8 cellular contexts compared by ENCODE assay signal in genomic region chr4:107930821-107931774, GRCh38. TPM values are rescaled to one million over a fixed set of nuclear protein-coding genes. Genes with fewer than 3 reads are reported as not detected.
DNase-seq lines count a peak whose midpoint lies in the region; ATAC-seq, FAIRE-seq and TF ChIP-seq lines count a peak whose summit lies in the region.

Gene CYP2U1 (plus strand): TSS chr4:107931549. CDS start chr4:107931644, 95 bp downstream.

- no peaks in the 10 kb centered on the region for H3K9me1 ChIP-seq in endothelial cell of umbilical vein (replicated peaks; ENCODE audit: control insufficient read depth, extremely low read depth, insufficient read depth, low read length)

- no peaks in the 10 kb centered on the region for H3K9me3 Mint-ChIP-seq in CD4-positive, CD25-positive, alpha-beta regulatory T cell

- H3K4me1 Mint-ChIP-seq in CD4-positive, CD25-positive, alpha-beta regulatory T cell = peaks cover 17 to 31% (median 21%) of the 10 kb centered on the region in 4 donors

- H3K4me3 ChIP-seq in CD4-positive, CD25-positive, alpha-beta regulatory T cell (ENCODE audit: low read depth, low read length) = peak within 1 kb of the TSS; percentile 86
- H3K4me3 ChIP-seq in NT2/D1 (ENCODE audit: insufficient read length, low read depth) = peak within 1 kb of the TSS; percentile 84
- H3K4me3 ChIP-seq in endothelial cell of umbilical vein (replicated peaks in 1 of 3; ENCODE audit: insufficient read depth in 1 of 3, low read depth in 1 of 3, low read length in 3 of 3) = peak within 1 kb of the TSS; percentile 22 to 76 (median 73)
- H3K4me3 ChIP-seq in mucosa of descending colon = peak within 1 kb of the TSS; percentile 56

- TF ChIP-seq POLR2A in endothelial cell of umbilical vein (IDR thresholded peaks at IDR 0.05; ENCODE audit: low read depth, low read length) = no peak

- peak within 1 kb of the TSS; percentile 49 to 90 (median 87) for H3K27ac Mint-ChIP-seq in CD4-positive, CD25-positive, alpha-beta regulatory T cell

- no peaks in the 10 kb centered on the region for H4K20me1 ChIP-seq in endothelial cell of umbilical vein (replicated peaks; ENCODE audit: control insufficient read depth, extremely low read depth, insufficient read depth, low read length)

- peak; percentile 76 to 83 (median 79) for DNase-seq in CD4-positive, CD25-positive, alpha-beta regulatory T cell
- DNase-seq in NT2/D1 (ENCODE audit: low read depth, low spot score) (peak; percentile 60), endothelial cell of umbilical vein (ENCODE audit: low read depth, low spot score) (peak; percentile 87), mucosa of descending colon (peak; percentile 85 to 90 (median 89))
- DNase-seq in activated CD8-positive, alpha-beta memory T cell treated with anti-CD3 and anti-CD28 coated beads, Interleukin-2, amount 50 U/mL, for 48 hours = peak; percentile 85
- peak; percentile 51 to 68 for DNase-seq in stimulated activated CD8-positive, alpha-beta memory T cell treated with anti-CD3 and anti-CD28 coated beads, Interleukin-4, amount 100 ng/mL, for 1 hour (ENCODE audit: low read depth in 2 of 2, low spot score in 1 of 2)

- H3K27ac ChIP-seq in CD4-positive, CD25-positive, alpha-beta regulatory T cell (ENCODE audit: insufficient read depth, low read length, poor library complexity, severe bottlenecking) = peak within 1 kb of the TSS; percentile 3
- H3K27ac ChIP-seq in endothelial cell of umbilical vein (ENCODE audit: insufficient read depth, low read depth, low read length) = peak within 1 kb of the TSS; percentile 12

- H3K27me3 Mint-ChIP-seq in CD4-positive, CD25-positive, alpha-beta regulatory T cell = peaks cover 21% of the 10 kb centered on the region

- FAIRE-seq in endothelial cell of umbilical vein (lab: Jason Lieb, UNC) = peak; percentile 84

- peak within 1 kb of the TSS; percentile 98 for H2AFZ ChIP-seq in endothelial cell of umbilical vein (ENCODE audit: low read depth, low read length)

- H3K9ac ChIP-seq in NT2/D1 (ENCODE audit: insufficient read length, low read depth) (peak within 1 kb of the TSS; percentile 81), endothelial cell of umbilical vein (replicated peaks; ENCODE audit: extremely low read depth, insufficient read depth, low read length) (peak within 1 kb of the TSS; percentile 65)

- no peaks in the 10 kb centered on the region for H3K9me3 ChIP-seq in CD4-positive, CD25-positive, alpha-beta regulatory T cell (ENCODE audit: control insufficient read depth in 2 of 2, low read length in 2 of 2)
- no peaks in the 10 kb centered on the region for H3K9me3 ChIP-seq in NT2/D1 (ENCODE audit: insufficient read depth, low read length)
- no peaks in the 10 kb centered on the region for H3K9me3 ChIP-seq in endothelial cell of umbilical vein (replicated peaks; ENCODE audit: control insufficient read depth, insufficient read depth, low read length)
- no peaks in the 10 kb centered on the region for H3K9me3 ChIP-seq in mucosa of descending colon

- H3K36me3 Mint-ChIP-seq in CD4-positive, CD25-positive, alpha-beta regulatory T cell = peaks cover 6% of the 10 kb centered on the region

- CTCF ChIA-PET in endothelial cell of umbilical vein (lab: Charles Lee) = interaction anchor here (0.7 to 1.4 kb wide), 6 partner anchors 10 to 173 kb away, joined by 3 to 5 read pairs (median 3); partner anchors contain the start of gene HADH

- peak within 1 kb of the TSS; percentile 90 for H3K4me2 ChIP-seq in endothelial cell of umbilical vein (ENCODE audit: insufficient read depth, low read length)

- H3K79me2 ChIP-seq in endothelial cell of umbilical vein (ENCODE audit: control insufficient read depth, insufficient read depth, low read length) = no peaks in the 10 kb centered on the region

- dilution Hi-C loops in endothelial cell of umbilical vein (cut with MboI; ENCODE audit: extremely low pct_ligation_motif_present, low sequenced_read_pairs) = no loop called here

- H3K36me3 ChIP-seq in CD4-positive, CD25-positive, alpha-beta regulatory T cell (ENCODE audit: control insufficient read depth, insufficient read depth, low read length) = no peaks in the 10 kb centered on the region
- H3K36me3 ChIP-seq in NT2/D1 (ENCODE audit: insufficient read depth, insufficient read length, low read length) = no peaks in the 10 kb centered on the region
- H3K36me3 ChIP-seq in endothelial cell of umbilical vein (ENCODE audit: control insufficient read depth in 2 of 2, extremely low read depth in 1 of 2, insufficient read depth in 2 of 2, low read length in 2 of 2) = no peaks in the 10 kb centered on the region
- H3K36me3 ChIP-seq in mucosa of descending colon (ENCODE audit: low read depth) = no peaks in the 10 kb centered on the region

- POLR2A ChIA-PET in endothelial cell of umbilical vein (lab: Charles Lee) = no interaction called here

- peak; percentile 91 to 92 for ATAC-seq in CD4-positive, CD25-positive, alpha-beta regulatory T cell (ENCODE audit: low read depth in 2 of 2)
- ATAC-seq in GM19328 (IDR thresholded peaks at IDR 0.05; ENCODE audit: unreplicated experiment) (peak; percentile 96), HG03460 (IDR thresholded peaks at IDR 0.05; ENCODE audit: unreplicated experiment) (peak; percentile 95), mucosa of descending colon (peak; percentile 97)

- no peaks in the 10 kb centered on the region for H3K27me3 ChIP-seq in CD4-positive, CD25-positive, alpha-beta regulatory T cell (ENCODE audit: control insufficient read depth, insufficient read depth, low read length)
- peaks cover 26% of the 10 kb centered on the region for H3K27me3 ChIP-seq in NT2/D1 (ENCODE audit: insufficient read depth, insufficient read length)
- H3K27me3 ChIP-seq in endothelial cell of umbilical vein (ENCODE audit: control insufficient read depth in 2 of 2, insufficient read depth in 2 of 2, low read length in 2 of 2) = no peaks in the 10 kb centered on the region

- BruUV-seq in endothelial cell of umbilical vein (replicated peaks; lab: Mats Ljungman, UMichigan) = no TSS peak

- intact Hi-C loops in endothelial cell of umbilical vein (cut with micrococcal nuclease) = loop anchor here (1.0 kb wide), 2 partner anchors 59 to 107 kb away; partner anchors contain the start of gene SGMS2
- intact Hi-C loops in mucosa of descending colon (cut with DNase I, micrococcal nuclease) = no loop called here

- TF ChIP-seq CTCF in endothelial cell of umbilical vein (IDR thresholded peaks at IDR 0.05; ENCODE audit: extremely low read depth in 1 of 2, insufficient read depth in 1 of 2, low read depth in 1 of 2, low read length in 2 of 2) (no peak), mucosa of descending colon (IDR thresholded peaks at IDR 0.05) (no peak)

- peak within 1 kb of the TSS; percentile 88 to 95 (median 92) for H3K4me3 Mint-ChIP-seq in CD4-positive, CD25-positive, alpha-beta regulatory T cell

- H3K4me1 ChIP-seq in CD4-positive, CD25-positive, alpha-beta regulatory T cell (ENCODE audit: control insufficient read depth, insufficient read depth, low read length, poor library complexity, severe bottlenecking) = peaks cover 26% of the 10 kb centered on the region
- H3K4me1 ChIP-seq in NT2/D1 (ENCODE audit: insufficient read depth, insufficient read length) = peaks cover 5% of the 10 kb centered on the region
- peaks cover 16% of the 10 kb centered on the region for H3K4me1 ChIP-seq in endothelial cell of umbilical vein (ENCODE audit: control insufficient read depth, extremely low read depth, insufficient read depth, low read length)
- H3K4me1 ChIP-seq in mucosa of descending colon (ENCODE audit: low read depth) = peaks cover 7% of the 10 kb centered on the region

TF ChIP-seq in endothelial cell of umbilical vein, 7 proteins besides CTCF, POLR2A, EP300 and RAD21:
- peak; percentile 33 for TF ChIP-seq POLR2AphosphoS5 (IDR thresholded peaks at IDR 0.05; ENCODE audit: insufficient read depth, low read depth, low read length)
- no peak for TF ChIP-seq GATA2 (IDR thresholded peaks at IDR 0.05; ENCODE audit: insufficient read depth, insufficient read length, low read depth, low read length)
- TF ChIP-seq MAX (IDR thresholded peaks at IDR 0.05; ENCODE audit: insufficient read depth, insufficient read length) = peak; percentile 1
- no peak for TF ChIP-seq FOS (IDR thresholded peaks at IDR 0.05; ENCODE audit: borderline replicate concordance, insufficient read depth, low read length)

RNA-seq across cellular contexts. Expression of gene CYP2U1, which starts in this region (rescaled TPM):
- 2.1 TPM for total RNA-seq in CD4-positive, CD25-positive, alpha-beta regulatory T cell
- 1 to 10 TPM; 1.1 to 2.6 (median 1.8) TPM for polyA plus RNA-seq in CD4-positive, CD25-positive, alpha-beta regulatory T cell
- total RNA-seq in endothelial cell of umbilical vein (5.4 and 5.8 TPM in 2 replicates), mucosa of descending colon (10 to 100 TPM in 1 of 3 donors, 1 to 10 TPM in 2; 3.4 to 10.5 (median 3.4) TPM)
- 2.7 and 2.9 TPM in 2 replicates for polyA plus RNA-seq in endothelial cell of umbilical vein
- 2.5 and 2.8 TPM in 2 replicates for polyA plus RNA-seq in endothelial cell of umbilical vein (2011; cell fraction: cytosol; rRNA removed)
- polyA plus RNA-seq in endothelial cell of umbilical vein (2011; cell fraction: nucleus; rRNA removed) = 2.4 and 3.1 TPM in 2 replicates
- polyA plus RNA-seq in endothelial cell of umbilical vein (2012) = 2.3 and 3.8 TPM in 2 replicates
- 6.4 and 6.6 TPM in 2 replicates for polyA minus RNA-seq in endothelial cell of umbilical vein
- not detected for polyA minus RNA-seq in endothelial cell of umbilical vein (2011; cell fraction: cytosol; rRNA and poly(A)+ RNA removed)
- 3.6 and 4.2 TPM in 2 replicates for polyA minus RNA-seq in endothelial cell of umbilical vein (2011; cell fraction: nucleus; rRNA and poly(A)+ RNA removed)

Comparison
In these comparisons a context has a peak if more than half of its experiments do, and no peak if none do; other contexts are left out.
1. Peak in every context shown above with its lines: DNase-seq, ATAC-seq, H3K4me3 ChIP-seq and H3K27ac ChIP-seq.